27 cellular contexts compared by ENCODE assay signal in the genomic region with DNA sequence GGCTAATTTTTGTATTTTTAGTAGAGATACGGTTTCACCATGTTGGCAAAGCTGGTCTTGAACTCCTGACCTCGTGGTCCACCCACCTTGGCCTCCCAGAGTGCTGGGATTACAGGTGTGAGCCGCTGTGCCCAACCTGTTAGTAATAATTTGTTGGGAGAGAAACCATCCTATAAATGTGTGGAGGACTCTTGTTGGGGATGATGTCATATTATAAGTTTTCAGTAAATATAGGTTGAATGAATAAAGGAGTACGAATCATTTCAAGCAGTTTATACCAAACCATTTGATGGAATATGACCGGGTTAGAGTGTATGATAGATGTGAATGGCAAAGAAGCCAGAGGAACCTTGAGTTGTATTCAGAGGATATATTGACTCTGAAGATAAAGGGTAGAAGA.
"Had no signal": no experiment of that assay in that cellular context is flagged by ENCODE, and none has a peak within 500 bp of the region (broad histone marks: within the 10 kb centered on the region; RNA-seq: fewer than 3 reads in every experiment).

No MANE protein-coding gene starts in this region.

- H3K27ac ChIP-seq: colonic mucosa, coronary artery, dorsolateral prefrontal cortex, epithelial cell of prostate, esophagus muscularis mucosa, esophagus squamous epithelium, foreskin keratinocyte, gastrocnemius medialis, gastroesophageal sphincter, heart left ventricle, heart right ventricle had no signal

- H3K36me3 ChIP-seq: colonic mucosa, esophagus muscularis mucosa, esophagus squamous epithelium, gastrocnemius medialis, gastroesophageal sphincter, heart left ventricle, heart right ventricle had no signal

- H3K4me3 ChIP-seq: colonic mucosa, coronary artery, dorsolateral prefrontal cortex, esophagus muscularis mucosa, esophagus squamous epithelium, gastrocnemius medialis, gastroesophageal sphincter, heart left ventricle, heart right ventricle had no signal

- H3K4me1 ChIP-seq: colonic mucosa, esophagus muscularis mucosa, esophagus squamous epithelium, foreskin keratinocyte, gastrocnemius medialis, gastroesophageal sphincter, heart left ventricle, heart right ventricle had no signal

- FAIRE-seq: colon, endometrium, endothelial cell of umbilical vein, frontal cortex had no signal

- H3K9me3 ChIP-seq: colonic mucosa, esophagus muscularis mucosa, esophagus squamous epithelium, gastrocnemius medialis had no signal

- H3K27me3 ChIP-seq: colonic mucosa, dorsolateral prefrontal cortex, esophagus muscularis mucosa, esophagus squamous epithelium, foreskin keratinocyte, gastrocnemius medialis, gastroesophageal sphincter, heart left ventricle, heart right ventricle had no signal

- DNase-seq: colonic mucosa; cortex of kidney; dermis blood vessel endothelial cell; dorsolateral prefrontal cortex; effector CD4-positive, alpha-beta T cell; effector CD8-positive, alpha-beta T cell; effector memory CD8-positive, alpha-beta T cell; endodermal cell; erythroblast; esophagus squamous epithelium; foreskin fibroblast; foreskin keratinocyte; foreskin melanocyte; gastrocnemius medialis; glutamatergic neuron; head of caudate nucleus; heart left ventricle; heart right ventricle had no signal

- ATAC-seq: effector memory CD8-positive, alpha-beta T cell; esophagus mucosa; foreskin keratinocyte; gastrocnemius medialis; gastroesophageal sphincter; heart left ventricle; heart right ventricle had no signal
